In genomic region chr5:146048994-146049703, GRCh38 we compare ENCODE assay signal across 8 cellular contexts. TPM values are rescaled to one million over a fixed set of nuclear protein-coding genes. Genes with fewer than 3 reads are reported as not detected.
DNase-seq lines count a peak whose midpoint lies in the region; ATAC-seq and TF ChIP-seq lines count a peak whose summit lies in the region.

No MANE protein-coding gene starts in this region.

- H3K27me3 ChIP-seq in breast epithelium (no peaks in the 10 kb centered on the region), thyroid gland (no peaks in the 10 kb centered on the region)

- DNase-seq in DMS53 treated with DMSO at 0.1 percent for 48 hours (lab: John Stamatoyannopoulos, UW; ENCODE audit: unreplicated experiment) = peak; percentile 82
- DNase-seq in HK-2 (ENCODE audit: unreplicated experiment) = peak; percentile 32
- peak; percentile 76 for DNase-seq in NCI-H82 (lab: John Stamatoyannopoulos, UW)
- no peak for DNase-seq in breast epithelium (ENCODE audit: low spot score in 2 of 2)
- DNase-seq in kidney glomerular epithelial cell (lab: John Stamatoyannopoulos, UW) = peak; percentile 57
- DNase-seq in thyroid gland = peak; percentile 70 to 71

- intact Hi-C loops in breast epithelium (cut with DNase I; ENCODE audit: low total_unique reads) = no loop called here
- intact Hi-C loops in thyroid gland (cut with DNase I) = no loop called here

- H3K9me3 ChIP-seq in breast epithelium = no peaks in the 10 kb centered on the region
- H3K9me3 ChIP-seq in thyroid gland = no peaks in the 10 kb centered on the region

- H3K4me1 ChIP-seq in breast epithelium (no peaks in the 10 kb centered on the region), thyroid gland (peaks cover 19 to 40% of the 10 kb centered on the region in 2 donors)

- H3K4me3 ChIP-seq in breast epithelium (no peak overlapping the region), thyroid gland (replicated peaks in 1 of 3) (no peak overlapping the region)

- H3K27ac ChIP-seq in breast epithelium (no peak overlapping the region), thyroid gland (peak overlapping the region; percentile 68 to 95 (median 87))

- TF ChIP-seq CTCF in breast epithelium (IDR thresholded peaks at IDR 0.05) = peak in 2 of 3 donors; percentile 69 to 70
- peak in 4 of 6 experiments; percentile 51 to 84 (median 74) for TF ChIP-seq CTCF in thyroid gland (IDR thresholded peaks at IDR 0.05)

- ATAC-seq in HG02973 (IDR thresholded peaks at IDR 0.05; ENCODE audit: unreplicated experiment) (no peak), HG02642 (IDR thresholded peaks at IDR 0.05; ENCODE audit: poor library complexity, unreplicated experiment) (no peak)

- 73 to 79% methylated on average over 15 of the region's 15 CpGs for WGBS in thyroid gland, 2 donors

- H3K36me3 ChIP-seq in breast epithelium (no peaks in the 10 kb centered on the region), thyroid gland (no peaks in the 10 kb centered on the region)

- no peak for TF ChIP-seq POLR2A in breast epithelium (IDR thresholded peaks at IDR 0.05)
- no peak for TF ChIP-seq POLR2A in thyroid gland (IDR thresholded peaks at IDR 0.05)

RNA-seq across cellular contexts. Expression of gene PLAC8L1, which starts 56.2 kb away (rescaled TPM):
- total RNA-seq in breast epithelium (not detected), thyroid gland (not detected)

Comparison
In these comparisons a context has a peak if more than half of its experiments do, and no peak if none do; other contexts are left out.
1. DNase-seq: peak in DMS53 treated with DMSO at 0.1 percent for 48 hours (single experiment), HK-2 (single experiment), NCI-H82 (single experiment), kidney glomerular epithelial cell (single experiment) and thyroid gland (2 of 2); none in breast epithelium (0 of 2).
2. H3K27ac ChIP-seq: peak in thyroid gland (3 of 3); none in breast epithelium (0 of 2).